ENCODE assay signal across 13 cellular contexts in the genomic region with DNA sequence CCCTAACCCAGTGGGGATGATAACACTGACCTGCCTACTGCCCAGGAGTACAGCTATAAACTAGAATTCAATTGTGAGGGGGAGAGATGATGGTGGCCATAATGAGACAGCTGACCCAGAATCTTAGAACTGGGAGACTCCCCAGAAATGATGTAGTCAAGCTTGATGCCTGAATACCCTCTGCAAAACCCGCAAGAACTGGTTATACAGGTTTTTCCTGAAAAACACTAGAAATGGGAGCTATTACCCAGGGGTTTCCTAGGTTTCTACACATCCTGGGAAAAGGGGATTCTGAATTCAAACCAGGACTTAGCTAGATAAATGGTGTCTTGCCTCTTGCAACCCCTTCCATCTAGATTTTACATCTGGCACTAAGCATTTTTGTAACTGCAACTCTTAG.
"Had no signal": no experiment of that assay in that cellular context is flagged by ENCODE, and none has a peak within 500 bp of the region (broad histone marks: within the 10 kb centered on the region; RNA-seq: fewer than 3 reads in every experiment).

No MANE protein-coding gene starts in this region.

- H3K4me1 Mint-ChIP-seq: activated naive CD8-positive, alpha-beta T cell treated with anti-CD3 and anti-CD28 coated beads, Interleukin-2, amount 50 U/mL, for 24 hours had no signal

- ATAC-seq: activated CD8-positive, alpha-beta T cell treated with anti-CD3 and anti-CD28 coated beads for 36 hours; activated naive CD8-positive, alpha-beta T cell treated with anti-CD3 and anti-CD28 coated beads, Interleukin-2, amount 50 U/mL, for 24 hours; heart left ventricle; left ventricle myocardium superior had no signal

- H3K27ac Mint-ChIP-seq: activated CD8-positive, alpha-beta T cell treated with anti-CD3 and anti-CD28 coated beads for 36 hours; activated naive CD8-positive, alpha-beta T cell treated with anti-CD3 and anti-CD28 coated beads, Interleukin-2, amount 50 U/mL, for 24 hours had no signal

- H3K4me3 Mint-ChIP-seq: activated CD8-positive, alpha-beta T cell treated with anti-CD3 and anti-CD28 coated beads for 36 hours; activated naive CD8-positive, alpha-beta T cell treated with anti-CD3 and anti-CD28 coated beads, Interleukin-2, amount 50 U/mL, for 24 hours; neural crest cell had no signal

- H3K9me3 Mint-ChIP-seq: activated CD8-positive, alpha-beta T cell treated with anti-CD3 and anti-CD28 coated beads for 36 hours; activated naive CD8-positive, alpha-beta T cell treated with anti-CD3 and anti-CD28 coated beads, Interleukin-2, amount 50 U/mL, for 24 hours had no signal

- DNase-seq: activated CD4-positive, alpha-beta T cell treated with anti-CD3 and anti-CD28 coated beads for 4 hours; activated CD8-positive, alpha-beta memory T cell treated with anti-CD3 and anti-CD28 coated beads, Interleukin-2, amount 50 U/mL, for 48 hours; activated CD8-positive, alpha-beta T cell treated with anti-CD3 and anti-CD28 coated beads for 36 hours; activated naive CD4-positive, alpha-beta T cell treated with Interleukin-2 at 50 U/mL for 16 hours; activated naive CD8-positive, alpha-beta T cell treated with anti-CD3 and anti-CD28 coated beads, Interleukin-2, amount 50 U/mL, for 24 hours; heart left ventricle; left ventricle myocardium superior; stimulated activated CD4-positive, alpha-beta T cell treated with anti-CD3 and anti-CD28 coated beads, Interleukin-12 subunit alpha, Interleukin-12 subunit beta, amount 100 ng/mL, for 4 hours; stimulated activated CD4-positive, alpha-beta T cell treated with anti-CD3 and anti-CD28 coated beads, Interleukin-2, amount 100 ng/mL, for 48 hours; stimulated activated naive CD4-positive, alpha-beta T cell treated with Interleukin-2 at 50 U/mL for 16 hours; upper lobe of left lung; WERI-Rb-1 had no signal
